15 cellular contexts compared by ENCODE assay signal in the genomic region with DNA sequence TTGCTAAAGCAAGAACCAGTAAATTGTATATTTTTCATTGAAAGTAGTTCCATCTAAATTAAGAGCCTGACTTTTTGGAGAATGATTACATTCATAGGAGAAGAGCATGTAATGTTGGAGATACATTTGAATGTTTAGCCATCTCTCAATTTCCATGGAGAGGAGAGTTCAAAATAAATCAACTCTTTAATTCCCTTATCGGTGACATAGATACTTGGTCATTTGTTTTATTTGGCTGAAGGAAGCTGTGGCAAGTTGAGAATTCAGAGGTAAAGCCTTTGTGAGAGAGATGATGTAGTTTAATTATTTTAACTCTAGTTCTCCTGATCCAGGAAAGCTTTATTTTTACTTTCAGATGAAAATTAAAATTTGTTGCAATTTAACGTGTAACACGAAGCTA. TPM values are rescaled to one million over a fixed set of nuclear protein-coding genes. Genes with fewer than 3 reads are reported as not detected.
DNase-seq lines count a peak whose midpoint lies in the region; ATAC-seq and TF ChIP-seq lines count a peak whose summit lies in the region.
"Had no signal": no experiment of that assay in that cellular context is flagged by ENCODE, and none has a peak within 500 bp of the region (broad histone marks: within the 10 kb centered on the region; RNA-seq: fewer than 3 reads in every experiment).

No MANE protein-coding gene starts in this region.

- CTCF ChIA-PET in activated CD4-positive, alpha-beta T cell treated with anti-CD3 and anti-CD28 coated beads for 36 hours (lab: Charles Lee) = interaction anchor here (0.8 kb wide), 1 partner anchor 10 kb away, joined by 3 read pairs; no protein-coding TSS in a partner anchor

- H3K4me3 ChIP-seq in KMS-11 (IDR thresholded peaks at IDR 0.05; ENCODE audit: insufficient read depth, low read depth, low read length) = no peak overlapping the region
- H3K4me3 ChIP-seq in dorsolateral prefrontal cortex = peak overlapping the region in 36 of 59 donors; percentile 1 to 97 (median 32)
- no peak overlapping the region for H3K4me3 ChIP-seq in gastrocnemius medialis
- H3K4me3 ChIP-seq in esophagus squamous epithelium = no peak overlapping the region
- H3K4me3 ChIP-seq: GM12878 had no signal

- no peak overlapping the region for H2AFZ ChIP-seq in KMS-11 (ENCODE audit: low read depth)

- H3K36me3 Mint-ChIP-seq in activated CD4-positive, alpha-beta T cell treated with anti-CD3 and anti-CD28 coated beads for 36 hours (ENCODE audit: low read depth) = peaks cover 2% of the 10 kb centered on the region
- peaks cover 5% of the 10 kb centered on the region for H3K36me3 Mint-ChIP-seq in osteocyte (ENCODE audit: unreplicated experiment)

- intact Hi-C loops in activated CD4-positive, alpha-beta T cell treated with anti-CD3 and anti-CD28 coated beads for 36 hours (cut with DNase I, micrococcal nuclease) = no loop called here
- intact Hi-C loops in dorsolateral prefrontal cortex (cut with DNase I) = no loop called here
- intact Hi-C loops in gastrocnemius medialis (cut with DNase I; ENCODE audit: low total_unique reads) = no loop called here
- intact Hi-C loops in esophagus squamous epithelium (cut with DNase I) = loop anchor here (10.0 kb wide), 1 partner anchor 518 kb away; no protein-coding TSS in a partner anchor

- H3K9me3 ChIP-seq in gastrocnemius medialis (no peaks in the 10 kb centered on the region), esophagus squamous epithelium (no peaks in the 10 kb centered on the region)

- H3K27me3 ChIP-seq in KMS-11 (ENCODE audit: insufficient read depth, low read depth) (no peaks in the 10 kb centered on the region), dorsolateral prefrontal cortex (no peaks in the 10 kb centered on the region), gastrocnemius medialis (no peaks in the 10 kb centered on the region), esophagus squamous epithelium (no peaks in the 10 kb centered on the region)

- WGBS in esophagus squamous epithelium, 2 donors = 81 to 86% methylated on average over 3 of the region's 3 CpGs

- no peaks in the 10 kb centered on the region for H3K27me3 Mint-ChIP-seq in activated CD4-positive, alpha-beta T cell treated with anti-CD3 and anti-CD28 coated beads for 36 hours
- H3K27me3 Mint-ChIP-seq in osteocyte (ENCODE audit: unreplicated experiment) = no peaks in the 10 kb centered on the region
- H3K27me3 Mint-ChIP-seq: CD4-positive, alpha-beta T cell had no signal

- H3K4me3 Mint-ChIP-seq in activated CD4-positive, alpha-beta T cell treated with anti-CD3 and anti-CD28 coated beads for 36 hours = no peak overlapping the region
- no peak overlapping the region for H3K4me3 Mint-ChIP-seq in osteocyte (ENCODE audit: unreplicated experiment)
- H3K4me3 Mint-ChIP-seq: CD4-positive, alpha-beta T cell had no signal

- ATAC-seq in activated CD4-positive, alpha-beta T cell treated with anti-CD3 and anti-CD28 coated beads for 36 hours = no peak
- no peak for ATAC-seq in gastrocnemius medialis

- peaks cover 56% of the 10 kb centered on the region for H3K4me1 Mint-ChIP-seq in activated CD4-positive, alpha-beta T cell treated with anti-CD3 and anti-CD28 coated beads for 36 hours
- H3K4me1 Mint-ChIP-seq in osteocyte (ENCODE audit: unreplicated experiment) = peaks cover 61% of the 10 kb centered on the region

- TF ChIP-seq CTCF in KMS-11 (conservative IDR thresholded peaks at IDR 0.05; ENCODE audit: low read depth, low read length) (no peak), dorsolateral prefrontal cortex (IDR thresholded peaks at IDR 0.05 in 54 of 56, conservative IDR thresholded peaks at IDR 0.05 in 2 of 56; ENCODE audit: low read depth in 1 of 56, partially characterized antibody in 56 of 56) (no peak), gastrocnemius medialis (IDR thresholded peaks at IDR 0.05 in 4 of 5, conservative IDR thresholded peaks at IDR 0.05 in 1 of 5) (no peak), esophagus squamous epithelium (IDR thresholded peaks at IDR 0.05) (no peak), osteocyte (IDR thresholded peaks at IDR 0.05) (no peak)

- no peak for DNase-seq in activated CD4-positive, alpha-beta T cell treated with anti-CD3 and anti-CD28 coated beads for 36 hours
- no peak for DNase-seq in activated CD4-positive, alpha-beta T cell treated with anti-CD3 and anti-CD28 coated beads, Interleukin-2, amount 50 U/mL, for 4 hours
- DNase-seq in dorsolateral prefrontal cortex (no peak), gastrocnemius medialis (no peak), esophagus squamous epithelium (lab: John Stamatoyannopoulos, UW) (no peak), osteocyte (ENCODE audit: extremely low spot score, unreplicated experiment) (no peak)
- DNase-seq: 8988T; AML-193; C1 segment of cervical spinal cord; CD4-positive, alpha-beta T cell; DMS79; HCEC 1CT had no signal

- peak overlapping the region; percentile 52; the same call in 1 of the 2 replicates for H3K27ac ChIP-seq in KMS-11
- H3K27ac ChIP-seq in dorsolateral prefrontal cortex = peak overlapping the region in 15 of 59 donors; percentile 10 to 58 (median 33)
- H3K27ac ChIP-seq in gastrocnemius medialis = peak overlapping the region; percentile 51 to 99 (median 76)
- no peak overlapping the region for H3K27ac ChIP-seq in esophagus squamous epithelium
- H3K27ac ChIP-seq: HL-60 had no signal

- H4K20me1 ChIP-seq in KMS-11 (ENCODE audit: insufficient read depth) = peaks cover 36% of the 10 kb centered on the region

- no peaks in the 10 kb centered on the region for H3K9me3 Mint-ChIP-seq in activated CD4-positive, alpha-beta T cell treated with anti-CD3 and anti-CD28 coated beads for 36 hours (ENCODE audit: low read depth)
- no peaks in the 10 kb centered on the region for H3K9me3 Mint-ChIP-seq in osteocyte (ENCODE audit: unreplicated experiment)
- H3K9me3 Mint-ChIP-seq: CD4-positive, alpha-beta T cell had no signal

- H3K4me1 ChIP-seq in KMS-11 (ENCODE audit: low read depth, poor library complexity, severe bottlenecking) (peaks cover 79% of the 10 kb centered on the region), gastrocnemius medialis (peaks cover 87 to 91% of the 10 kb centered on the region in 2 donors), esophagus squamous epithelium (peaks cover 0 to 89% (median 25%) of the 10 kb centered on the region in 3 donors)

- POLR2A ChIA-PET in activated CD4-positive, alpha-beta T cell treated with anti-CD3 and anti-CD28 coated beads for 36 hours (lab: Charles Lee) = interaction anchor here (0.5 kb wide), 1 partner anchor 14 kb away, joined by 8 read pairs; no protein-coding TSS in a partner anchor

- in situ Hi-C loops in gastrocnemius medialis (cut with MboI; ENCODE audit: low sequenced_read_pairs in 4 of 4) = loop anchor here in 3 of 4 donors (10.0 to 25.0 kb wide), 3 partner anchors 148 to 275 kb away; no protein-coding TSS in a partner anchor

- peak overlapping the region; percentile 52 for H3K4me2 ChIP-seq in KMS-11

- TF ChIP-seq POLR2A in gastrocnemius medialis (IDR thresholded peaks at IDR 0.05) (no peak), esophagus squamous epithelium (IDR thresholded peaks at IDR 0.05) (no peak)

- H3K9ac ChIP-seq in KMS-11 = no peak overlapping the region

- no peaks in the 10 kb centered on the region for H3K36me3 ChIP-seq in KMS-11 (ENCODE audit: insufficient read depth)
- no peaks in the 10 kb centered on the region for H3K36me3 ChIP-seq in gastrocnemius medialis
- no peaks in the 10 kb centered on the region for H3K36me3 ChIP-seq in esophagus squamous epithelium

- peak overlapping the region; percentile 37 for H3K27ac Mint-ChIP-seq in activated CD4-positive, alpha-beta T cell treated with anti-CD3 and anti-CD28 coated beads for 36 hours
- no peak overlapping the region for H3K27ac Mint-ChIP-seq in osteocyte (ENCODE audit: unreplicated experiment)
- H3K27ac Mint-ChIP-seq: CD4-positive, alpha-beta T cell had no signal

- H3K79me2 ChIP-seq in KMS-11 (ENCODE audit: insufficient read depth, low read depth) = peaks cover 88% of the 10 kb centered on the region

RNA-seq across cellular contexts. Expression of gene QKI, which starts 22.3 kb away (rescaled TPM):
- total RNA-seq in activated CD4-positive, alpha-beta T cell treated with anti-CD3 and anti-CD28 coated beads for 36 hours = 10 to 100 TPM; 48.6 to 62.7 TPM
- total RNA-seq in dorsolateral prefrontal cortex = 1,000 to 10,000 TPM in 8 of 120 experiments, 100 to 1,000 TPM in 112; 292 to 1,535 (median 581) TPM
- 100 to 1,000 TPM; 283 to 425 (median 344) TPM for total RNA-seq in gastrocnemius medialis
- 100 to 1,000 TPM in 1 of 4 donors, 10 to 100 TPM in 3; 46.2 to 149 (median 65.4) TPM for total RNA-seq in esophagus squamous epithelium
- 290 and 308 TPM in 2 replicates for total RNA-seq in osteocyte

Comparison
In these comparisons a context has a peak if more than half of its experiments do, and no peak if none do; other contexts are left out.
1. H3K27ac ChIP-seq: peak in KMS-11 (single experiment) and gastrocnemius medialis (4 of 4); none in esophagus squamous epithelium (0 of 4).
2. H3K4me3 ChIP-seq: peak in dorsolateral prefrontal cortex (36 of 59); none in KMS-11 (single experiment), gastrocnemius medialis (0 of 4) and esophagus squamous epithelium (0 of 4).